Comparison of ENCODE assay signal across 13 cellular contexts in the genomic region with DNA sequence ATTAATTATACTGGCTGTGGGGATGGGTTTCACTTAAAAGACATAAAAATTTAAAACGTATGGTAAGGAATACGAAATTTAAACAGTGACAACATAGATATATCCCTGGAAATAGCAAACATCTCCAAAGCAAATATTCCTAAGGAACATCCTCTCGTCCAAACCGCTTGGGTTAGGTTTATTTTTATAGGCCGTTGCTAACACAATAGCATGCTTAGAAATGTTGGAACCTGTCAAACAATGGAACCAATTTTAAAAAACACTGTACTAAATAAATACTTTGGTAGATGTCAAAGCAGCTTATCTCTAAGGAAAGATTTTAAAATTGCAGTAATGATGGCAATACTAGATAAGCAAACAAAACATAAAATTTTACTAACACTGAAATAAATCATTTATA.
"Had no signal": no experiment of that assay in that cellular context is flagged by ENCODE, and none has a peak within 500 bp of the region (broad histone marks: within the 10 kb centered on the region; RNA-seq: fewer than 3 reads in every experiment).

No MANE protein-coding gene starts in this region.

- DNase-seq: activated B cell treated with CpG ODN at 0.5 μM for 24 hours; activated CD4-positive, alpha-beta T cell treated with anti-CD3 and anti-CD28 coated beads, Interleukin-2, amount 10 ng/mL, durations not matched to agents 24 days and 14 days; activated naive CD4-positive, alpha-beta T cell; colonic mucosa; effector CD8-positive, alpha-beta T cell; immature natural killer cell; natural killer cell; occipital lobe; stimulated activated CD4-positive, alpha-beta T cell treated with anti-CD3 and anti-CD28 coated beads, Interleukin-4, amount 100 ng/mL, for 24 hours; uterus had no signal

- H3K4me1 ChIP-seq: colonic mucosa had no signal

- ATAC-seq: natural killer cell had no signal

- H3K4me3 ChIP-seq: ascending aorta, cardiac muscle cell, colonic mucosa, lung, uterus had no signal

- H3K9me3 ChIP-seq: ascending aorta, colonic mucosa, uterus had no signal

- H3K36me3 ChIP-seq: colonic mucosa, uterus had no signal
